1 cellular context compared by ENCODE assay signal in genomic region chr5:1799602-1800469, GRCh38.
TF ChIP-seq lines count a peak whose summit lies in the region.

TSS of gene MRPL36 (minus strand) at chr5:1799837. CDS start at chr5:1798935, 902 bp downstream.

TF ChIP-seq in K562, 482 proteins besides CTCF, POLR2A, EP300 and RAD21 (continued from another document and continues in another):
- TF ChIP-seq E2F8 (IDR thresholded peaks at IDR 0.05; ENCODE audit: low read depth, partially characterized antibody) (peak; percentile 28), ZBTB9 (CRISPR knock-in tag; IDR thresholded peaks at IDR 0.05) (no peak), CREB3 (tag; conservative IDR thresholded peaks at IDR 0.05; ENCODE audit: low read depth) (no peak), MAZ (CRISPR knock-in tag; conservative IDR thresholded peaks at IDR 0.05 in 1 of 2, IDR thresholded peaks at IDR 0.05 in 1 of 2) (peak; percentile 76 to 80; a peak in 3 of 4 replicates), TAF1 (IDR thresholded peaks at IDR 0.05; ENCODE audit: control insufficient read depth, extremely low read depth, insufficient read depth, low read length, severe bottlenecking) (peak; percentile 74), PHTF2 (CRISPR knock-in tag; IDR thresholded peaks at IDR 0.05) (no peak), POLR3G (IDR thresholded peaks at IDR 0.05; ENCODE audit: extremely low read depth, insufficient read length, insufficient replicate concordance) (no peak), HNRNPK (IDR thresholded peaks at IDR 0.05; ENCODE audit: low read depth, low read length, poor library complexity, severe bottlenecking) (no peak), TEAD1 (CRISPR knock-in tag; IDR thresholded peaks at IDR 0.05) (0 out of 4 replicates have a peak, but pooled peaks of 1 of the 2 experiments have one; percentile 14), ZBTB26 (CRISPR knock-in tag; IDR thresholded peaks at IDR 0.05) (peak; percentile 30; the same call in 1 of the 2 replicates), EGR1 (conservative IDR thresholded peaks at IDR 0.05) (no peak; the same call in 1 of the 2 replicates), EWSR1 (IDR thresholded peaks at IDR 0.05; ENCODE audit: borderline replicate concordance, low read depth, partially characterized antibody) (no peak), CREM (IDR thresholded peaks at IDR 0.05; ENCODE audit: low read depth) (peak; percentile 93), STAT5A (IDR thresholded peaks at IDR 0.05; ENCODE audit: borderline replicate concordance, low read length) (no peak), ZNF408 (CRISPR knock-in tag; IDR thresholded peaks at IDR 0.05; ENCODE audit: low read depth) (no peak), GABPA (tag; conservative IDR thresholded peaks at IDR 0.05; ENCODE audit: low read depth) (no peak), ZNF3 (CRISPR knock-in tag; IDR thresholded peaks at IDR 0.05) (0 out of 2 replicates have a peak, but pooled peaks have one; percentile 48), SMARCA4 (IDR thresholded peaks at IDR 0.05) (0 out of 2 replicates have a peak, but pooled peaks have one; percentile 63), DEAF1 (CRISPR knock-in tag; IDR thresholded peaks at IDR 0.05) (no peak), NCOA4 (IDR thresholded peaks at IDR 0.05; ENCODE audit: partially characterized antibody) (no peak), MCM7 (IDR thresholded peaks at IDR 0.05) (no peak), SIX5 (IDR thresholded peaks at IDR 0.05; ENCODE audit: borderline replicate concordance in 1 of 2, insufficient read depth in 1 of 2, low read depth in 1 of 2, low read length in 2 of 2) (peak; percentile 17 to 53; a peak in 2 of 4 replicates), SREBF1 (IDR thresholded peaks at IDR 0.05; ENCODE audit: borderline replicate concordance, low read depth, low read length) (no peak), NFIX (CRISPR knock-in tag; IDR thresholded peaks at IDR 0.05; ENCODE audit: low read depth) (no peak), ZNF24 (IDR thresholded peaks at IDR 0.05) (no peak), CREB1 (IDR thresholded peaks at IDR 0.05) (peak; percentile 87), CREB1 (CRISPR knock-in tag; IDR thresholded peaks at IDR 0.05) (peak; percentile 83), ZNF175 (CRISPR knock-in tag; IDR thresholded peaks at IDR 0.05; ENCODE audit: low read depth) (no peak), ZBTB17 (CRISPR knock-in tag; IDR thresholded peaks at IDR 0.05) (no peak), REST (CRISPR knock-in tag; IDR thresholded peaks at IDR 0.05; ENCODE audit: low read depth) (no peak), GABPB1 (CRISPR knock-in tag; IDR thresholded peaks at IDR 0.05) (peak; percentile 64), HEY1 (CRISPR knock-in tag; IDR thresholded peaks at IDR 0.05; ENCODE audit: borderline replicate concordance) (0 out of 2 replicates have a peak, but pooled peaks have one; percentile 8), PHB (CRISPR knock-in tag; IDR thresholded peaks at IDR 0.05) (no peak), NCOA1 (IDR thresholded peaks at IDR 0.05; ENCODE audit: low read depth) (0 out of 2 replicates have a peak, but pooled peaks have one; percentile 25), DLX4 (CRISPR knock-in tag; IDR thresholded peaks at IDR 0.05) (no peak), CEBPZ (IDR thresholded peaks at IDR 0.05; ENCODE audit: borderline replicate concordance, low read depth, low read length) (no peak), CCNT2 (IDR thresholded peaks at IDR 0.05; ENCODE audit: borderline replicate concordance, extremely low read depth, insufficient read length, low read depth, low read length) (peak; percentile 56), SOX6 (IDR thresholded peaks at IDR 0.05) (no peak), COPS2 (conservative IDR thresholded peaks at IDR 0.05) (no peak), RBM14 (IDR thresholded peaks at IDR 0.05; ENCODE audit: borderline replicate concordance, insufficient read depth, low read depth, low read length) (no peak), MAFF (IDR thresholded peaks at IDR 0.05; ENCODE audit: low read length) (no peak), ZFP1 (CRISPR knock-in tag; IDR thresholded peaks at IDR 0.05) (no peak), THAP12 (CRISPR knock-in tag; IDR thresholded peaks at IDR 0.05) (no peak), ARNT (IDR thresholded peaks at IDR 0.05) (peak in 1 of 2 experiments; percentile 55; a peak in 2 of 4 replicates), ZNF395 (CRISPR knock-in tag; IDR thresholded peaks at IDR 0.05) (no peak)
